ENCODE assay signal across 28 cellular contexts in the genomic region with DNA sequence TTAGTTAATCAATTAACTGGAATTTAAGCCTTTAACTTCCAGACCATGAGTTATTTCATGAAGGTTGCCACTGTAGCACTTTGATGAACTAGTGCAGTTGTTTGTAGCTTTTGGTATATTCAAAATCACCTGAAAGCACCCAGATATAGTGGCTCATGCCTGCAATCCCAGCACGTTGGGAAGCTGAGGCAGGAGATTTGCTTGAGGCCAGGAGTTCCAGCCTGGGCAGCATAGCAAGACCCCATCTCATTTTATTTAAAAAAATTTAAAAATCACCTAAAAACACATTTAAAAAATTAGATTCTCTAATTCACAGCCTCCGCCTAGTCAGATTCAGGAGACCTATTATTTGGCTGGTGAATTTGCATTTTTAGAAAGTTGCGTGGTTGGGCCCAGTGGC. TPM values are rescaled to one million over a fixed set of nuclear protein-coding genes. Genes with fewer than 3 reads are reported as not detected.
"Had no signal": no experiment of that assay in that cellular context is flagged by ENCODE, and none has a peak within 500 bp of the region (broad histone marks: within the 10 kb centered on the region; RNA-seq: fewer than 3 reads in every experiment).

No MANE protein-coding gene starts in this region.

- H3K27ac ChIP-seq: heart right ventricle, hepatocyte, left ventricle myocardium inferior, parathyroid adenoma, right atrium auricular region, skin epidermis, suprapubic skin, thoracic aorta, tibial artery, upper lobe of right lung had no signal

- H3K9ac ChIP-seq: parathyroid adenoma had no signal

- H3K9me3 Mint-ChIP-seq: natural killer cell treated with Interleukin-12 subunit alpha and Interleukin-12 subunit beta and Interleukin-15 and Interleukin-18, amount 100 ng/mL, for 72 hours; neural crest cell; stimulated activated effector memory CD8-positive, alpha-beta T cell treated with anti-CD3 and anti-CD28 coated beads, Interleukin-12 subunit alpha, Interleukin-12 subunit beta, amount 100 ng/mL, for 72 hours; stimulated activated naive CD8-positive, alpha-beta T cell treated with anti-CD3 and anti-CD28 coated beads, Interleukin-15, Interleukin-2, amounts not matched to agents 100 ng/mL and 50 ng/mL, for 24 hours had no signal

- H3K27me3 ChIP-seq: hepatocyte, right atrium auricular region, suprapubic skin, tibial artery, upper lobe of right lung had no signal

- H3K36me3 ChIP-seq: heart right ventricle, left ventricle myocardium inferior, right atrium auricular region, suprapubic skin, thoracic aorta, tibial artery, upper lobe of right lung had no signal

- FAIRE-seq: urothelium cell line had no signal

- H3K4me2 ChIP-seq: hepatocyte had no signal

- H3K4me3 Mint-ChIP-seq: naive thymus-derived CD4-positive, alpha-beta T cell; natural killer cell treated with Interleukin-12 subunit alpha and Interleukin-12 subunit beta and Interleukin-15 and Interleukin-18, amount 100 ng/mL, for 72 hours; neural crest cell; stimulated activated effector memory CD8-positive, alpha-beta T cell treated with anti-CD3 and anti-CD28 coated beads, Interleukin-12 subunit alpha, Interleukin-12 subunit beta, amount 100 ng/mL, for 72 hours; stimulated activated naive CD8-positive, alpha-beta T cell treated with anti-CD3 and anti-CD28 coated beads, Interleukin-15, Interleukin-2, amounts not matched to agents 100 ng/mL and 50 ng/mL, for 24 hours had no signal

- ATAC-seq: heart right ventricle; mucosa of descending colon; naive thymus-derived CD4-positive, alpha-beta T cell; natural killer cell treated with Interleukin-12 subunit alpha and Interleukin-12 subunit beta and Interleukin-15 and Interleukin-18, amount 100 ng/mL, for 72 hours; sciatic nerve; stimulated activated effector memory CD8-positive, alpha-beta T cell treated with anti-CD3 and anti-CD28 coated beads, Interleukin-12 subunit alpha, Interleukin-12 subunit beta, amount 100 ng/mL, for 72 hours; upper lobe of right lung had no signal

- H3K4me1 Mint-ChIP-seq: naive thymus-derived CD4-positive, alpha-beta T cell; stimulated activated effector memory CD8-positive, alpha-beta T cell treated with anti-CD3 and anti-CD28 coated beads, Interleukin-12 subunit alpha, Interleukin-12 subunit beta, amount 100 ng/mL, for 72 hours had no signal

- H3K36me3 Mint-ChIP-seq: naive thymus-derived CD4-positive, alpha-beta T cell; natural killer cell treated with Interleukin-12 subunit alpha and Interleukin-12 subunit beta and Interleukin-15 and Interleukin-18, amount 100 ng/mL, for 72 hours; stimulated activated effector memory CD8-positive, alpha-beta T cell treated with anti-CD3 and anti-CD28 coated beads, Interleukin-12 subunit alpha, Interleukin-12 subunit beta, amount 100 ng/mL, for 72 hours had no signal

- H3K4me3 ChIP-seq: heart right ventricle, hepatocyte, left ventricle myocardium inferior, lung, mucosa of descending colon, right atrium auricular region, skin epidermis, suprapubic skin, thoracic aorta, tibial artery, upper lobe of right lung had no signal

- H2AFZ ChIP-seq: hepatocyte, parathyroid adenoma had no signal

- H3K27ac Mint-ChIP-seq: naive thymus-derived CD4-positive, alpha-beta T cell; natural killer cell treated with Interleukin-12 subunit alpha and Interleukin-12 subunit beta and Interleukin-15 and Interleukin-18, amount 100 ng/mL, for 72 hours; stimulated activated effector memory CD8-positive, alpha-beta T cell treated with anti-CD3 and anti-CD28 coated beads, Interleukin-12 subunit alpha, Interleukin-12 subunit beta, amount 100 ng/mL, for 72 hours; stimulated activated naive CD8-positive, alpha-beta T cell treated with anti-CD3 and anti-CD28 coated beads, Interleukin-15, Interleukin-2, amounts not matched to agents 100 ng/mL and 50 ng/mL, for 24 hours had no signal

- DNase-seq: heart right ventricle; islet precursor cell; left ventricle myocardium inferior; mesendoderm; midbrain; mucosa of descending colon; naive thymus-derived CD4-positive, alpha-beta T cell; nucleus accumbens; stimulated activated CD4-positive, alpha-beta T cell treated with anti-CD3 and anti-CD28 coated beads, Interleukin-12 subunit alpha, Interleukin-12 subunit beta, amount 100 ng/mL, for 4 hours; stimulated activated CD4-positive, alpha-beta T cell treated with anti-CD3 and anti-CD28 coated beads, Interleukin-15, amount 100 ng/mL, for 24 hours; stimulated activated CD4-positive, alpha-beta T cell treated with anti-CD3 and anti-CD28 coated beads, Interleukin-2, amount 100 ng/mL, for 24 hours; stimulated activated CD4-positive, alpha-beta T cell treated with anti-CD3 and anti-CD28 coated beads, Interleukin-4, amount 100 ng/mL, for 1 hour; stimulated activated naive CD4-positive, alpha-beta T cell; tibial artery; upper lobe of right lung had no signal

- H3K9me3 ChIP-seq: heart right ventricle, left ventricle myocardium inferior, mucosa of descending colon, right atrium auricular region, suprapubic skin, thoracic aorta, tibial artery, upper lobe of right lung had no signal

RNA-seq across cellular contexts. Expression of a gene that starts 9.0 kb away (rescaled TPM):
- polyA plus RNA-seq: naive thymus-derived CD4-positive, alpha-beta T cell had no signal
